In genomic region chr2:46610014-46610413, GRCh38 we compare ENCODE assay signal across 19 cellular contexts.
"Had no signal": no experiment of that assay in that cellular context is flagged by ENCODE, and none has a peak within 500 bp of the region (broad histone marks: within the 10 kb centered on the region; RNA-seq: fewer than 3 reads in every experiment).

No MANE protein-coding gene starts in this region.

- H3K9me3 Mint-ChIP-seq: effector memory CD8-positive, alpha-beta T cell; endodermal cell; naive B cell had no signal

- DNase-seq: effector CD8-positive, alpha-beta T cell; effector memory CD8-positive, alpha-beta T cell; endodermal cell; erythroblast; esophagus squamous epithelium; foreskin keratinocyte; gastrocnemius medialis; glutamatergic neuron; head of caudate nucleus; heart right ventricle; hippocampal formation; left cardiac atrium; left lung; left ventricle myocardium superior; lower lobe of right lung; mesenchymal stem cell; mucosa of descending colon; naive B cell had no signal

- H3K4me3 Mint-ChIP-seq: effector memory CD8-positive, alpha-beta T cell; endodermal cell; mesothelial cell of epicardium; naive B cell had no signal

- H3K27me3 Mint-ChIP-seq: effector memory CD8-positive, alpha-beta T cell; naive B cell had no signal

- H3K27ac Mint-ChIP-seq: effector memory CD8-positive, alpha-beta T cell; endodermal cell; mesothelial cell of epicardium had no signal
